Comparison of ENCODE assay signal across 1 cellular context in the genomic region with DNA sequence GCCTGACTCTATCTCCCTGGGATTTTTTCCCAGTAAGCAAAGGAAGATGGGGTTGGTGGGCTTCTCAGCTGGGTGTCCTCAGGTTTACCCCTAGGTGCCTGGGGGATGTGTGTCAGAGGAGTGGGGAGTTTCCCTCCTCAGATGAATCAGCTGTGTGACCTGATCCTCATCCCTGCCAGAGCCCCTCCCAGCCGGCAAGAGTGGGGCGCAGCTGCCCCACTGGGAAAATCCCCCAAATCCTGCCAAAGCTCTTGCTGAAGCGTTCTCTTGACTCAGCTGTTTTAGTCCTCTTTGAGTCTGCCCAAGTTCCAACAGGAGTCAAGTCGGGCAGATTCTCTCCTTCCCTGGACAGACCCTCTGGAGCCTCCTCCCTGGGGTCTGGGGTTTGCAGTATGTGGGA.
TF ChIP-seq lines count a peak whose summit lies in the region.

No MANE protein-coding gene starts in this region.

TF ChIP-seq in endothelial cell of umbilical vein, 7 proteins besides CTCF, POLR2A, EP300 and RAD21:
- TF ChIP-seq JUN (IDR thresholded peaks at IDR 0.05; ENCODE audit: borderline replicate concordance, insufficient read depth, insufficient read length, low read depth) (no peak), GATA2 (IDR thresholded peaks at IDR 0.05; ENCODE audit: insufficient read depth, insufficient read length, low read depth, low read length) (no peak), EZH2 (IDR thresholded peaks at IDR 0.05; ENCODE audit: borderline replicate concordance, low read depth, low read length, severe bottlenecking) (no peak), POLR2AphosphoS5 (IDR thresholded peaks at IDR 0.05; ENCODE audit: insufficient read depth, low read depth, low read length) (no peak), MYC (IDR thresholded peaks at IDR 0.05; ENCODE audit: low read depth, low read length) (no peak), FOS (IDR thresholded peaks at IDR 0.05; ENCODE audit: borderline replicate concordance, insufficient read depth, low read length) (no peak)
- TF ChIP-seq, protein P1, sequence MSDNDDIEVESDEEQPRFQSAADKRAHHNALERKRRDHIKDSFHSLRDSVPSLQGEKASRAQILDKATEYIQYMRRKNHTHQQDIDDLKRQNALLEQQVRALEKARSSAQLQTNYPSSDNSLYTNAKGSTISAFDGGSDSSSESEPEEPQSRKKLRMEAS (IDR thresholded peaks at IDR 0.05; ENCODE audit: insufficient read depth, insufficient read length), result no peak
